ENCODE assay signal across 24 cellular contexts in the genomic region with DNA sequence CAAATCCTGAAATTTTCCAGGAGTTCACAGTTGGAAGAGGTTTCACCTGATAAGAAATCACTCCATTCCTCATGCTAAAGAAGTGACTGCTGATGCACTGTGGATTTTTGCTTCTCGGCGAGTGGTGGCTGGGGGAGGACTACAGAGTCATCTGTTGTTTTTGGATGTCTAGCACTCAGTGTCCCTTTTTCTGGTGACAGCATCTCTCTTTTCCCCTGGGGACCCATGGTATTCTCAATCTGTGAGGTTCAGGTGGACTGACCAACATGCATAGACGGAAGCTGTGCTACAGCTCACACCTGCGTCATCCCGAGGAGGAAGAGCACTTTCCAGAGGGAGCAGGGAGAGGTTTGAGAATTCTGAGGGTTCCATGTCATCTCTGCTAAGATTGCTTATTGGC. TPM values are rescaled to one million over a fixed set of nuclear protein-coding genes. Genes with fewer than 3 reads are reported as not detected.
DNase-seq lines count a peak whose midpoint lies in the region; ATAC-seq and TF ChIP-seq lines count a peak whose summit lies in the region.
"Had no signal": no experiment of that assay in that cellular context is flagged by ENCODE, and none has a peak within 500 bp of the region (broad histone marks: within the 10 kb centered on the region; RNA-seq: fewer than 3 reads in every experiment).

No MANE protein-coding gene starts in this region.

- no peaks in the 10 kb centered on the region for H3K36me3 Mint-ChIP-seq in activated naive CD4-positive, alpha-beta T cell treated with anti-CD3 and anti-CD28 coated beads, Interleukin-2, amount 50 U/mL, for 24 hours
- H3K36me3 Mint-ChIP-seq in stimulated activated memory B cell treated with anti-CD40 and anti-IgM and Interleukin-4, amounts not matched to agents 10 μg/mL and 1 μg/mL and 100 μg/mL, for 72 hours, result no peaks in the 10 kb centered on the region

- no peak for TF ChIP-seq CTCF in Peyer's patch (IDR thresholded peaks at IDR 0.05)
- no peak for TF ChIP-seq CTCF in right lobe of liver (IDR thresholded peaks at IDR 0.05)

- no peaks in the 10 kb centered on the region for H3K9me3 Mint-ChIP-seq in activated naive CD4-positive, alpha-beta T cell treated with anti-CD3 and anti-CD28 coated beads, Interleukin-2, amount 50 U/mL, for 24 hours
- peaks cover 5% of the 10 kb centered on the region for H3K9me3 Mint-ChIP-seq in stimulated activated memory B cell treated with anti-CD40 and anti-IgM and Interleukin-4, amounts not matched to agents 10 μg/mL and 1 μg/mL and 100 μg/mL, for 72 hours

- WGBS in right lobe of liver (ENCODE audit: insufficient coverage, low coverage, low lambda C conversion rate, missing lambda C conversion rate), result 90% methylated on average over 3 of the region's 5 CpGs

- TF ChIP-seq POLR2A in Peyer's patch (IDR thresholded peaks at IDR 0.05) (no peak), right lobe of liver (IDR thresholded peaks at IDR 0.05) (no peak)

- H3K27me3 ChIP-seq in Peyer's patch, result no peaks in the 10 kb centered on the region
- H3K27me3 ChIP-seq in effector memory CD4-positive, alpha-beta T cell (replicated peaks; ENCODE audit: control insufficient read depth, insufficient read depth, low read length, poor library complexity, severe bottlenecking), result no peaks in the 10 kb centered on the region
- no peaks in the 10 kb centered on the region for H3K27me3 ChIP-seq in right lobe of liver
- H3K27me3 ChIP-seq: tibial nerve had no signal

- peak overlapping the region; percentile 21 for H3K4me3 Mint-ChIP-seq in activated naive CD4-positive, alpha-beta T cell treated with anti-CD3 and anti-CD28 coated beads, Interleukin-2, amount 50 U/mL, for 24 hours
- peak overlapping the region; percentile 4 for H3K4me3 Mint-ChIP-seq in stimulated activated memory B cell treated with anti-CD40 and anti-IgM and Interleukin-4, amounts not matched to agents 10 μg/mL and 1 μg/mL and 100 μg/mL, for 72 hours
- H3K4me3 Mint-ChIP-seq: endodermal cell had no signal

- no peaks in the 10 kb centered on the region for H3K36me3 ChIP-seq in Peyer's patch
- no peaks in the 10 kb centered on the region for H3K36me3 ChIP-seq in effector memory CD4-positive, alpha-beta T cell (ENCODE audit: control insufficient read depth, insufficient read depth, low read length)
- H3K36me3 ChIP-seq in right lobe of liver, result no peaks in the 10 kb centered on the region
- H3K36me3 ChIP-seq: left lung, tibial nerve had no signal

- DNase-seq in activated naive CD4-positive, alpha-beta T cell treated with Interleukin-2 at 50 U/mL for 16 hours, result no peak
- DNase-seq in Peyer's patch (peak in 2 of 3 donors; percentile 54 to 55), NCI-H524 (lab: John Stamatoyannopoulos, UW) (no peak), right lobe of liver (no peak), DMS 273 treated with DMSO at 0.1 percent for 48 hours (lab: John Stamatoyannopoulos, UW) (no peak)
- no peak for DNase-seq in effector memory CD4-positive, alpha-beta T cell
- DNase-seq: activated effector memory CD4-positive, alpha-beta T cell treated with anti-CD3 and anti-CD28 coated beads, Interleukin-2, amount 50 U/mL, for 16 hours; endodermal cell; glutamatergic neuron; GM23248; Kasumi-1; left lung; NCI-H1417; NCI-H69; occipital lobe; SHP77; stimulated activated CD4-positive, alpha-beta T cell treated with anti-CD3 and anti-CD28 coated beads, Interleukin-12 subunit alpha, Interleukin-12 subunit beta, amount 100 ng/mL, for 4 hours had no signal

- no peak overlapping the region for H3K4me3 ChIP-seq in Peyer's patch
- no peak overlapping the region for H3K4me3 ChIP-seq in effector memory CD4-positive, alpha-beta T cell (ENCODE audit: insufficient read depth, low read depth, low read length, poor library complexity, severe bottlenecking)
- no peak overlapping the region for H3K4me3 ChIP-seq in right lobe of liver
- H3K4me3 ChIP-seq: GM23248, left lung, tibial nerve had no signal

- H3K4me1 ChIP-seq in Peyer's patch (peaks cover 0 to 24% (median 7%) of the 10 kb centered on the region in 4 donors), right lobe of liver (no peaks in the 10 kb centered on the region)
- peaks cover 69% of the 10 kb centered on the region for H3K4me1 ChIP-seq in effector memory CD4-positive, alpha-beta T cell (ENCODE audit: control insufficient read depth, insufficient read depth, low read length, poor library complexity, severe bottlenecking)

- peaks cover 94% of the 10 kb centered on the region for H3K4me1 Mint-ChIP-seq in activated naive CD4-positive, alpha-beta T cell treated with anti-CD3 and anti-CD28 coated beads, Interleukin-2, amount 50 U/mL, for 24 hours
- peaks cover 47% of the 10 kb centered on the region for H3K4me1 Mint-ChIP-seq in stimulated activated memory B cell treated with anti-CD40 and anti-IgM and Interleukin-4, amounts not matched to agents 10 μg/mL and 1 μg/mL and 100 μg/mL, for 72 hours

- H3K27ac ChIP-seq in Peyer's patch (peak overlapping the region in 3 of 4 donors; percentile 18 to 81 (median 30)), right lobe of liver (no peak overlapping the region)
- peak overlapping the region; percentile 79 for H3K27ac ChIP-seq in effector memory CD4-positive, alpha-beta T cell (ENCODE audit: insufficient read depth, low read length, poor library complexity, severe bottlenecking)
- H3K27ac ChIP-seq: GM23248, left lung had no signal

- ATAC-seq in stimulated activated memory B cell treated with anti-CD40 and anti-IgM and Interleukin-4, amounts not matched to agents 10 μg/mL and 1 μg/mL and 100 μg/mL, for 72 hours, result peak; percentile 42
- no peak for ATAC-seq in right lobe of liver
- ATAC-seq: left lung had no signal

- intact Hi-C loops in right lobe of liver (cut with DNase I), result no loop called here

- H3K27ac Mint-ChIP-seq in activated naive CD4-positive, alpha-beta T cell treated with anti-CD3 and anti-CD28 coated beads, Interleukin-2, amount 50 U/mL, for 24 hours, result peak overlapping the region; percentile 100
- H3K27ac Mint-ChIP-seq in stimulated activated memory B cell treated with anti-CD40 and anti-IgM and Interleukin-4, amounts not matched to agents 10 μg/mL and 1 μg/mL and 100 μg/mL, for 72 hours, result peak overlapping the region; percentile 96
- H3K27ac Mint-ChIP-seq: endodermal cell had no signal

- H3K9me3 ChIP-seq in Peyer's patch (no peaks in the 10 kb centered on the region), right lobe of liver (no peaks in the 10 kb centered on the region)
- peaks cover 3% of the 10 kb centered on the region for H3K9me3 ChIP-seq in effector memory CD4-positive, alpha-beta T cell (ENCODE audit: control insufficient read depth, low read length)
- H3K9me3 ChIP-seq: left lung had no signal

- H3K27me3 Mint-ChIP-seq in activated naive CD4-positive, alpha-beta T cell treated with anti-CD3 and anti-CD28 coated beads, Interleukin-2, amount 50 U/mL, for 24 hours, result no peaks in the 10 kb centered on the region
- no peaks in the 10 kb centered on the region for H3K27me3 Mint-ChIP-seq in stimulated activated memory B cell treated with anti-CD40 and anti-IgM and Interleukin-4, amounts not matched to agents 10 μg/mL and 1 μg/mL and 100 μg/mL, for 72 hours

RNA-seq across cellular contexts. Expression of a gene that starts 42.7 kb away (rescaled TPM):
- 10 to 100 TPM in 1 of 4 donors, 1 to 10 TPM in 3; 1.7 to 11.6 (median 2.3) TPM for total RNA-seq in Peyer's patch
- total RNA-seq in right lobe of liver, result under 1 TPM; 0.04 to 0.25 (median 0.07) TPM
- total RNA-seq: astrocyte, cerebellum, endodermal cell, fibroblast of lung, GM23248, HT1080 had no signal

Comparison
In these comparisons a context has a peak if more than half of its experiments do, and no peak if none do; other contexts are left out.
1. DNase-seq: peak in Peyer's patch (2 of 3); none in activated naive CD4-positive, alpha-beta T cell treated with Interleukin-2 at 50 U/mL for 16 hours (single experiment), effector memory CD4-positive, alpha-beta T cell (0 of 3), NCI-H524 (0 of 2), right lobe of liver (0 of 3) and DMS 273 treated with DMSO at 0.1 percent for 48 hours (single experiment).
2. H3K27ac ChIP-seq: peak in Peyer's patch (3 of 4) and effector memory CD4-positive, alpha-beta T cell (single experiment); none in right lobe of liver (0 of 3).